ENCODE assay signal across 23 cellular contexts in genomic region chr13:33040116-33040515, GRCh38. TPM values are rescaled to one million over a fixed set of nuclear protein-coding genes. Genes with fewer than 3 reads are reported as not detected.
A peak's percentile ranks its signal among the peaks of the same experiment; 100 is the strongest.
DNase-seq lines count a peak whose midpoint lies in the region; ATAC-seq and TF ChIP-seq lines count a peak whose summit lies in the region.
"Had no signal": no experiment of that assay in that cellular context is flagged by ENCODE, and none has a peak within 500 bp of the region (broad histone marks: within the 10 kb centered on the region; RNA-seq: fewer than 3 reads in every experiment).

No MANE protein-coding gene starts in this region.

- H3K27ac ChIP-seq in left ventricle myocardium inferior (replicated peaks) (peak overlapping the region; percentile 40), heart right ventricle (peak overlapping the region in 3 of 10 donors; percentile 7 to 37 (median 12)), neutrophil (peak overlapping the region; percentile 58), stomach (peak overlapping the region in 3 of 5 donors; percentile 39 to 60 (median 47)), body of pancreas (no peak overlapping the region), dorsolateral prefrontal cortex (no peak overlapping the region)
- H3K27ac ChIP-seq: GM23248, Peyer's patch had no signal

- H3K9me3 Mint-ChIP-seq in T-helper 2 cell treated with Interferon-gamma antibody and Interleukin-4, amounts not matched to agents 5 μg/mL and 100 μg/mL, for 36 hours = no peaks in the 10 kb centered on the region
- H3K9me3 Mint-ChIP-seq in effector memory CD8-positive, alpha-beta T cell = no peaks in the 10 kb centered on the region

- no peak for ATAC-seq in heart right ventricle
- ATAC-seq in body of pancreas = no peak
- ATAC-seq in effector memory CD8-positive, alpha-beta T cell (replicated peaks) = no peak

- H3K27ac Mint-ChIP-seq in T-helper 2 cell treated with Interferon-gamma antibody and Interleukin-4, amounts not matched to agents 5 μg/mL and 100 μg/mL, for 36 hours = no peak overlapping the region
- no peak overlapping the region for H3K27ac Mint-ChIP-seq in effector memory CD8-positive, alpha-beta T cell

- H3K4me1 ChIP-seq in left ventricle myocardium inferior (peaks cover 14% of the 10 kb centered on the region), heart right ventricle (peaks cover 0 to 12% (median 0%) of the 10 kb centered on the region in 9 donors), neutrophil (ENCODE audit: control insufficient read depth in 1 of 2, insufficient read depth in 1 of 2, low read depth in 1 of 2, low read length in 1 of 2) (peaks cover 19 to 25% of the 10 kb centered on the region in 2 experiments), stomach (peaks cover 5 to 15% (median 11%) of the 10 kb centered on the region in 4 donors), body of pancreas (no peaks in the 10 kb centered on the region)
- H3K4me1 ChIP-seq: HAP-1, Peyer's patch had no signal

- no peak for DNase-seq in left ventricle myocardium inferior
- DNase-seq in heart right ventricle = no peak
- no peak for DNase-seq in stomach
- no peak for DNase-seq in body of pancreas
- no peak for DNase-seq in dorsolateral prefrontal cortex
- no peak for DNase-seq in T-helper 2 cell treated with Interferon-gamma antibody and Interleukin-4, amounts not matched to agents 5 μg/mL and 100 μg/mL, for 36 hours (ENCODE audit: low spot score)
- no peak for DNase-seq in effector memory CD8-positive, alpha-beta T cell
- DNase-seq: 8988T; DMS 273 treated with DMSO at 0.1 percent for 48 hours; DND-41; GM23248; KBM-7; NCI-H1417; NCI-H187; NCI-H2107; NCI-H510A; NCI-H748 treated with DMSO at 0.1 percent for 48 hours; NK-92 treated with Interleukin-12 subunit alpha and Interleukin-12 subunit beta, amount 100 ng/mL, for 24 hours; Peyer's patch had no signal

- H3K4me1 Mint-ChIP-seq in T-helper 2 cell treated with Interferon-gamma antibody and Interleukin-4, amounts not matched to agents 5 μg/mL and 100 μg/mL, for 36 hours (ENCODE audit: low read depth) = no peaks in the 10 kb centered on the region
- H3K4me1 Mint-ChIP-seq in effector memory CD8-positive, alpha-beta T cell (ENCODE audit: low read depth in 2 of 2) = no peaks in the 10 kb centered on the region

- no peak for TF ChIP-seq EP300 in stomach (IDR thresholded peaks at IDR 0.05)

- intact Hi-C loops in left ventricle myocardium inferior (cut with micrococcal nuclease) (no loop called here), heart right ventricle (cut with DNase I) (no loop called here), stomach (cut with DNase I; ENCODE audit: low total_unique reads) (no loop called here), body of pancreas (cut with DNase I) (no loop called here), dorsolateral prefrontal cortex (cut with DNase I) (no loop called here)

- H3K36me3 Mint-ChIP-seq in T-helper 2 cell treated with Interferon-gamma antibody and Interleukin-4, amounts not matched to agents 5 μg/mL and 100 μg/mL, for 36 hours (ENCODE audit: low read depth) = no peaks in the 10 kb centered on the region
- no peaks in the 10 kb centered on the region for H3K36me3 Mint-ChIP-seq in effector memory CD8-positive, alpha-beta T cell (ENCODE audit: insufficient read depth)

- H3K4me3 ChIP-seq in left ventricle myocardium inferior (no peak overlapping the region), heart right ventricle (no peak overlapping the region), neutrophil (ENCODE audit: low read depth in 1 of 2, low read length in 1 of 2) (no peak overlapping the region), stomach (no peak overlapping the region), body of pancreas (no peak overlapping the region), dorsolateral prefrontal cortex (no peak overlapping the region)
- H3K4me3 ChIP-seq: GM23248, HAP-1, Peyer's patch had no signal

- H3K9me3 ChIP-seq in left ventricle myocardium inferior (replicated peaks) (no peaks in the 10 kb centered on the region), heart right ventricle (no peaks in the 10 kb centered on the region), neutrophil (no peaks in the 10 kb centered on the region), stomach (no peaks in the 10 kb centered on the region), body of pancreas (no peaks in the 10 kb centered on the region)
- H3K9me3 ChIP-seq: HAP-1, Peyer's patch had no signal

- whole genome bisulfite sequencing in heart right ventricle, 2 donors = 40 to 57% methylated on average over 2 of the region's 2 CpGs
- WGBS in stomach, 5 donors = 21 to 31% (median 27%) methylated on average over 2 of the region's 2 CpGs
- WGBS in body of pancreas, 2 donors = 28 to 37% methylated on average over 2 of the region's 2 CpGs

- TF ChIP-seq CTCF in left ventricle myocardium inferior (IDR thresholded peaks at IDR 0.05; ENCODE audit: borderline replicate concordance) = no peak
- TF ChIP-seq CTCF in heart right ventricle (IDR thresholded peaks at IDR 0.05) = no peak
- no peak for TF ChIP-seq CTCF in neutrophil (IDR thresholded peaks at IDR 0.05)
- TF ChIP-seq CTCF in stomach (IDR thresholded peaks at IDR 0.05) = no peak
- TF ChIP-seq CTCF in body of pancreas (IDR thresholded peaks at IDR 0.05) = no peak
- no peak for TF ChIP-seq CTCF in dorsolateral prefrontal cortex (IDR thresholded peaks at IDR 0.05 in 54 of 56, conservative IDR thresholded peaks at IDR 0.05 in 2 of 56; ENCODE audit: low read depth in 1 of 56, partially characterized antibody in 56 of 56)

- no peak for TF ChIP-seq POLR2A in stomach (IDR thresholded peaks at IDR 0.05)
- TF ChIP-seq POLR2A in body of pancreas (IDR thresholded peaks at IDR 0.05) = no peak

- no peak overlapping the region for H3K4me3 Mint-ChIP-seq in T-helper 2 cell treated with Interferon-gamma antibody and Interleukin-4, amounts not matched to agents 5 μg/mL and 100 μg/mL, for 36 hours
- H3K4me3 Mint-ChIP-seq in effector memory CD8-positive, alpha-beta T cell = no peak overlapping the region

- H3K27me3 Mint-ChIP-seq in T-helper 2 cell treated with Interferon-gamma antibody and Interleukin-4, amounts not matched to agents 5 μg/mL and 100 μg/mL, for 36 hours (ENCODE audit: low read depth) = peaks cover 25% of the 10 kb centered on the region
- no peaks in the 10 kb centered on the region for H3K27me3 Mint-ChIP-seq in effector memory CD8-positive, alpha-beta T cell

- H3K27me3 ChIP-seq in left ventricle myocardium inferior (ENCODE audit: low read depth) (no peaks in the 10 kb centered on the region), heart right ventricle (no peaks in the 10 kb centered on the region), neutrophil (no peaks in the 10 kb centered on the region), stomach (no peaks in the 10 kb centered on the region), body of pancreas (no peaks in the 10 kb centered on the region), dorsolateral prefrontal cortex (no peaks in the 10 kb centered on the region)
- H3K27me3 ChIP-seq: Peyer's patch had no signal

- H3K36me3 ChIP-seq in left ventricle myocardium inferior (no peaks in the 10 kb centered on the region), heart right ventricle (no peaks in the 10 kb centered on the region), neutrophil (no peaks in the 10 kb centered on the region), stomach (no peaks in the 10 kb centered on the region), body of pancreas (replicated peaks in 1 of 2; ENCODE audit: insufficient read depth in 1 of 2, low read depth in 2 of 2) (no peaks in the 10 kb centered on the region)
- H3K36me3 ChIP-seq: HAP-1, Peyer's patch had no signal

RNA-seq across cellular contexts. Expression of gene KL, which starts 23.9 kb away (rescaled TPM):
- total RNA-seq in left ventricle myocardium inferior = 1.2 TPM
- 1 to 10 TPM in 9 of 10 donors, under 1 TPM in 1; 0.89 to 2.7 (median 1.5) TPM for total RNA-seq in heart right ventricle
- under 1 TPM; 0.80 to 0.97 TPM for polyA plus RNA-seq in heart right ventricle
- total RNA-seq in stomach = 1 to 10 TPM in 3 of 5 donors, under 1 TPM in 2; 0.45 to 4.0 (median 1.7) TPM
- 1 to 10 TPM in 2 of 3 donors, under 1 TPM in 1; 0.38 to 1.6 (median 1.2) TPM for polyA plus RNA-seq in stomach
- 1 to 10 TPM in 1 of 2 donors, under 1 TPM in 1; 0.52 to 1.3 TPM for total RNA-seq in body of pancreas
- total RNA-seq in dorsolateral prefrontal cortex = 1 to 10 TPM in 76 of 120 experiments, under 1 TPM in 44; 0.55 to 2.3 (median 1.1) TPM
- total RNA-seq: G401 had no signal
- polyA plus RNA-seq: AG04450, GM23248 had no signal

Comparison
In these comparisons a context has a peak if more than half of its experiments do, and no peak if none do; other contexts are left out.
1. H3K27ac ChIP-seq: peak in left ventricle myocardium inferior (single experiment), neutrophil (single experiment) and stomach (3 of 5); none in body of pancreas (0 of 4) and dorsolateral prefrontal cortex (0 of 59).